ENCODE assay signal across 2 cellular contexts in the genomic region with DNA sequence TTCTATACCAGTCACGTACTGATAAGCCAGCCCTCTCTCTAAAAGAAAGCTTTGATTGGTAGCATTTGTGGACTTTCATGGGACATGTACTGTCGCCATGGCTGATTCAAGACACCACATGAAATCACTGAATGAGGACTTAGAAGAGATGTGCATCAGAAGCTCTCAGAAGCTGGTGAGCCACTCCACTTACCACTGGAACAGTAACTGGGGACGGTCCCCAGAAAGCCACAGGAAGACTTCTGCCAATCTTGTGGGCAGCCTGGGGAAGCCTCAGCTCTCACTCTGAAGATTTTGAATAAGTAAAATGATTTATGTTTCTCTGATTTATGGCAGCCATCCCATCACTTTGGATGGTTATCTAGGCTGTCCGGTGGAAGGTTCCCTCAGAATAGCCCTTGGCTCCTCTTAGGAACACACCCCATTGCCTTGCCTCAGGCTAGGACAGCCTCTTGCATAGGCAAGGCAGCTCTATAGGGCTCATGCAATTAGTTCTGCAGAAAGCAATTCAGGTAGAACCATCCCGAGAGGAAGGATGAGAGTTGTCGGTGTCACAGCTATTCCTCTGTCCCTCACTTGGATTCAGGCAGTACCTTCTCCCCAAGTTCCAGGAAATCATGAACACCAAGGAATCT.
TF ChIP-seq lines count a peak whose summit lies in the region.

No MANE protein-coding gene starts in this region.

TF ChIP-seq in HepG2, 621 proteins besides CTCF, POLR2A, EP300 and RAD21:
- no peak for TF ChIP-seq KMT2A (CRISPR knock-in tag; IDR thresholded peaks at IDR 0.05)
- TF ChIP-seq, protein P1, sequence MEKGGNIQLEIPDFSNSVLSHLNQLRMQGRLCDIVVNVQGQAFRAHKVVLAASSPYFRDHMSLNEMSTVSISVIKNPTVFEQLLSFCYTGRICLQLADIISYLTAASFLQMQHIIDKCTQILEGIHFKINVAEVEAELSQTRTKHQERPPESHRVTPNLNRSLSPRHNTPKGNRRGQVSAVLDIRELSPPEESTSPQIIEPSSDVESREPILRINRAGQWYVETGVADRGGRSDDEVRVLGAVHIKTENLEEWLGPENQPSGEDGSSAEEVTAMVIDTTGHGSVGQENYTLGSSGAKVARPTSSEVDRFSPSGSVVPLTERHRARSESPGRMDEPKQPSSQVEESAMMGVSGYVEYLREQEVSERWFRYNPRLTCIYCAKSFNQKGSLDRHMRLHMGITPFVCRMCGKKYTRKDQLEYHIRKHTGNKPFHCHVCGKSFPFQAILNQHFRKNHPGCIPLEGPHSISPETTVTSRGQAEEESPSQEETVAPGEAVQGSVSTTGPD (CRISPR knock-in tag; IDR thresholded peaks at IDR 0.05): no peak
- TF ChIP-seq POLR2AphosphoS5 (IDR thresholded peaks at IDR 0.05; ENCODE audit: low read depth, low read length): no peak
- no peak for TF ChIP-seq ZMAT3 (CRISPR knock-in tag; conservative IDR thresholded peaks at IDR 0.05)
- TF ChIP-seq, protein P2, sequence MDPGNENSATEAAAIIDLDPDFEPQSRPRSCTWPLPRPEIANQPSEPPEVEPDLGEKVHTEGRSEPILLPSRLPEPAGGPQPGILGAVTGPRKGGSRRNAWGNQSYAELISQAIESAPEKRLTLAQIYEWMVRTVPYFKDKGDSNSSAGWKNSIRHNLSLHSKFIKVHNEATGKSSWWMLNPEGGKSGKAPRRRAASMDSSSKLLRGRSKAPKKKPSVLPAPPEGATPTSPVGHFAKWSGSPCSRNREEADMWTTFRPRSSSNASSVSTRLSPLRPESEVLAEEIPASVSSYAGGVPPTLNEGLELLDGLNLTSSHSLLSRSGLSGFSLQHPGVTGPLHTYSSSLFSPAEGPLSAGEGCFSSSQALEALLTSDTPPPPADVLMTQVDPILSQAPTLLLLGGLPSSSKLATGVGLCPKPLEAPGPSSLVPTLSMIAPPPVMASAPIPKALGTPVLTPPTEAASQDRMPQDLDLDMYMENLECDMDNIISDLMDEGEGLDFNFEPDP (CRISPR knock-in tag; conservative IDR thresholded peaks at IDR 0.05): 0 out of 2 replicates have a peak, but pooled peaks have one; percentile 8
- TF ChIP-seq ZFP1 (CRISPR knock-in tag; IDR thresholded peaks at IDR 0.05): no peak
- TF ChIP-seq ELF3 (CRISPR knock-in tag; IDR thresholded peaks at IDR 0.05): no peak
- peak; percentile 68 for TF ChIP-seq RBM22 (optimal IDR thresholded peaks at IDR 0.05; ENCODE audit: low read length)

TF ChIP-seq in SK-N-SH, 30 proteins besides CTCF, POLR2A, EP300 and RAD21:
- TF ChIP-seq RFX5 (IDR thresholded peaks at IDR 0.05; ENCODE audit: low read length) (no peak), FOSL2 (IDR thresholded peaks at IDR 0.05; ENCODE audit: borderline replicate concordance, low read depth) (no peak), MEF2A (IDR thresholded peaks at IDR 0.05; ENCODE audit: borderline replicate concordance, low read depth) (no peak), YY1 (IDR thresholded peaks at IDR 0.05; ENCODE audit: low read depth) (no peak), ELF1 (IDR thresholded peaks at IDR 0.05) (no peak), GABPA (IDR thresholded peaks at IDR 0.05; ENCODE audit: low read depth) (no peak), NFIC (IDR thresholded peaks at IDR 0.05; ENCODE audit: borderline replicate concordance) (no peak), MXI1 (IDR thresholded peaks at IDR 0.05; ENCODE audit: low read depth, low read length) (no peak)
- TF ChIP-seq, protein P3, sequence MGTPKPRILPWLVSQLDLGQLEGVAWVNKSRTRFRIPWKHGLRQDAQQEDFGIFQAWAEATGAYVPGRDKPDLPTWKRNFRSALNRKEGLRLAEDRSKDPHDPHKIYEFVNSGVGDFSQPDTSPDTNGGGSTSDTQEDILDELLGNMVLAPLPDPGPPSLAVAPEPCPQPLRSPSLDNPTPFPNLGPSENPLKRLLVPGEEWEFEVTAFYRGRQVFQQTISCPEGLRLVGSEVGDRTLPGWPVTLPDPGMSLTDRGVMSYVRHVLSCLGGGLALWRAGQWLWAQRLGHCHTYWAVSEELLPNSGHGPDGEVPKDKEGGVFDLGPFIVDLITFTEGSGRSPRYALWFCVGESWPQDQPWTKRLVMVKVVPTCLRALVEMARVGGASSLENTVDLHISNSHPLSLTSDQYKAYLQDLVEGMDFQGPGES (IDR thresholded peaks at IDR 0.05; ENCODE audit: low read depth, low read length): no peak
- TF ChIP-seq, protein P4, sequence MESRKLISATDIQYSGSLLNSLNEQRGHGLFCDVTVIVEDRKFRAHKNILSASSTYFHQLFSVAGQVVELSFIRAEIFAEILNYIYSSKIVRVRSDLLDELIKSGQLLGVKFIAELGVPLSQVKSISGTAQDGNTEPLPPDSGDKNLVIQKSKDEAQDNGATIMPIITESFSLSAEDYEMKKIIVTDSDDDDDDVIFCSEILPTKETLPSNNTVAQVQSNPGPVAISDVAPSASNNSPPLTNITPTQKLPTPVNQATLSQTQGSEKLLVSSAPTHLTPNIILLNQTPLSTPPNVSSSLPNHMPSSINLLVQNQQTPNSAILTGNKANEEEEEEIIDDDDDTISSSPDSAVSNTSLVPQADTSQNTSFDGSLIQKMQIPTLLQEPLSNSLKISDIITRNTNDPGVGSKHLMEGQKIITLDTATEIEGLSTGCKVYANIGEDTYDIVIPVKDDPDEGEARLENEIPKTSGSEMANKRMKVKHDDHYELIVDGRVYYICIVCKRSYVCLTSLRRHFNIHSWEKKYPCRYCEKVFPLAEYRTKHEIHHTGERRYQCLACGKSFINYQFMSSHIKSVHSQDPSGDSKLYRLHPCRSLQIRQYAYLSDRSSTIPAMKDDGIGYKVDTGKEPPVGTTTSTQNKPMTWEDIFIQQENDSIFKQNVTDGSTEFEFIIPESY (IDR thresholded peaks at IDR 0.05; ENCODE audit: borderline replicate concordance, low read depth): no peak
- TF ChIP-seq, protein P5, sequence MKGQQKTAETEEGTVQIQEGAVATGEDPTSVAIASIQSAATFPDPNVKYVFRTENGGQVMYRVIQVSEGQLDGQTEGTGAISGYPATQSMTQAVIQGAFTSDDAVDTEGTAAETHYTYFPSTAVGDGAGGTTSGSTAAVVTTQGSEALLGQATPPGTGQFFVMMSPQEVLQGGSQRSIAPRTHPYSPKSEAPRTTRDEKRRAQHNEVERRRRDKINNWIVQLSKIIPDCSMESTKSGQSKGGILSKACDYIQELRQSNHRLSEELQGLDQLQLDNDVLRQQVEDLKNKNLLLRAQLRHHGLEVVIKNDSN (IDR thresholded peaks at IDR 0.05; ENCODE audit: borderline replicate concordance, low read depth): no peak
TF ChIP-seq in SK-N-SH: peak in this region for 0.
